Comparison of ENCODE assay signal across 19 cellular contexts in the genomic region with DNA sequence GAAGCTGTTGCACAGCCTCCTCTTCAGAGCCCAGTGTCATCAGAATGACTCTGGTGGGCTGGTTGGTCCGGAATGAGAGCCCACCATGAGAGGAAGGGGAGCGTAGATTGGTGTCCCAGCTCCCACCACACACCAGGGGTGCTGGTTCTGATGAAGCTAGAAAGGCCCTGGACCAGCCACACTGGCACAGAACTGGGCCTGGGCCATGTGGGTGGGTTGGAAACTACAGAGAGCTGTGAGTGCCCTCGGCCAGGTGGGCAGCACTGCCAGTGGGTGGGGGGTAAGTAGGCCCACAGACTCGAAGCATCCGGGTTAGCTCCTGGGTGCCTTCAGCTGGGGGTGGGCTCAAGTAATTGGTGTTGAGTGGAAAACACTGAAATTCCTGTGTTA. TPM values are rescaled to one million over a fixed set of nuclear protein-coding genes. Genes with fewer than 3 reads are reported as not detected.
DNase-seq lines count a peak whose midpoint lies in the region; ATAC-seq and TF ChIP-seq lines count a peak whose summit lies in the region.
"Had no signal": no experiment of that assay in that cellular context is flagged by ENCODE, and none has a peak within 500 bp of the region (broad histone marks: within the 10 kb centered on the region; RNA-seq: fewer than 3 reads in every experiment).

No MANE protein-coding gene starts in this region.

- H3K4me1 Mint-ChIP-seq in activated naive CD4-positive, alpha-beta T cell treated with anti-CD3 and anti-CD28 coated beads, Interleukin-2, amount 10 ng/mL, durations not matched to agents 7 days and 5 days, result peaks cover 19% of the 10 kb centered on the region
- H3K4me1 Mint-ChIP-seq in chondrocyte (ENCODE audit: low read depth), result no peaks in the 10 kb centered on the region

- H3K27me3 Mint-ChIP-seq in activated naive CD4-positive, alpha-beta T cell treated with anti-CD3 and anti-CD28 coated beads, Interleukin-2, amount 10 ng/mL, durations not matched to agents 7 days and 5 days, result peaks cover 34% of the 10 kb centered on the region
- peaks cover 23% of the 10 kb centered on the region for H3K27me3 Mint-ChIP-seq in chondrocyte (ENCODE audit: low read depth)
- H3K27me3 Mint-ChIP-seq: CD4-positive, alpha-beta T cell had no signal

- peak overlapping the region; percentile 71 for H3K27ac Mint-ChIP-seq in activated naive CD4-positive, alpha-beta T cell treated with anti-CD3 and anti-CD28 coated beads, Interleukin-2, amount 10 ng/mL, durations not matched to agents 7 days and 5 days
- no peak overlapping the region for H3K27ac Mint-ChIP-seq in chondrocyte (ENCODE audit: unreplicated experiment)
- H3K27ac Mint-ChIP-seq: B cell; CD4-positive, alpha-beta T cell had no signal

- H3K9me3 Mint-ChIP-seq in activated naive CD4-positive, alpha-beta T cell treated with anti-CD3 and anti-CD28 coated beads, Interleukin-2, amount 10 ng/mL, durations not matched to agents 7 days and 5 days, result peaks cover 15% of the 10 kb centered on the region
- peaks cover 12% of the 10 kb centered on the region for H3K9me3 Mint-ChIP-seq in chondrocyte (ENCODE audit: low read depth)

- H3K36me3 Mint-ChIP-seq in activated naive CD4-positive, alpha-beta T cell treated with anti-CD3 and anti-CD28 coated beads, Interleukin-2, amount 10 ng/mL, durations not matched to agents 7 days and 5 days, result peaks cover 10% of the 10 kb centered on the region
- no peaks in the 10 kb centered on the region for H3K36me3 Mint-ChIP-seq in chondrocyte (ENCODE audit: low read depth)

- CTCF ChIA-PET in activated naive CD4-positive, alpha-beta T cell treated with anti-CD3 and anti-CD28 coated beads, Interleukin-2, amount 10 ng/mL, durations not matched to agents 7 days and 5 days (lab: Charles Lee), result interaction anchor here (0.9 to 1.4 kb wide), 3 partner anchors 36 to 233 kb away, joined by 3 to 4 read pairs (median 3); no protein-coding TSS in a partner anchor

- DNase-seq in activated naive CD4-positive, alpha-beta T cell treated with anti-CD3 and anti-CD28 coated beads, Interleukin-2, amount 10 ng/mL, durations not matched to agents 7 days and 5 days, result no peak
- DNase-seq in activated naive CD4-positive, alpha-beta T cell treated with Interleukin-2 at 50 U/mL for 16 hours, result no peak
- DNase-seq in chondrocyte (ENCODE audit: low spot score), result peak; percentile 75
- DNase-seq in posterior vena cava (ENCODE audit: low spot score), result peak; percentile 30
- no peak for DNase-seq in AG08395 (ENCODE audit: low spot score)
- DNase-seq: ACHN; C1 segment of cervical spinal cord; Calu3; CD4-positive, alpha-beta T cell; DMS 273 treated with DMSO at 0.1 percent for 48 hours; DMS79; GM23248 had no signal

- TF ChIP-seq CTCF in chondrocyte (IDR thresholded peaks at IDR 0.05), result no peak

- no peak overlapping the region for H3K4me3 Mint-ChIP-seq in activated naive CD4-positive, alpha-beta T cell treated with anti-CD3 and anti-CD28 coated beads, Interleukin-2, amount 10 ng/mL, durations not matched to agents 7 days and 5 days
- H3K4me3 Mint-ChIP-seq in chondrocyte (ENCODE audit: unreplicated experiment), result no peak overlapping the region
- H3K4me3 Mint-ChIP-seq: B cell; CD4-positive, alpha-beta T cell had no signal

- intact Hi-C loops in posterior vena cava (cut with DNase I), result no loop called here

- ATAC-seq in GM18858 (IDR thresholded peaks at IDR 0.05; ENCODE audit: unreplicated experiment), result no peak
- no peak for ATAC-seq in HG02571 (IDR thresholded peaks at IDR 0.05; ENCODE audit: unreplicated experiment)
- ATAC-seq: GM12878 had no signal

RNA-seq across cellular contexts. Expression of gene TFF1, which starts 11.6 kb away (rescaled TPM):
- not detected in 3 replicates for total RNA-seq in chondrocyte
- total RNA-seq in posterior vena cava, result not detected
- total RNA-seq: A172; B cell; Calu3; CD4-positive, alpha-beta T cell; G401; GM12878; GM23248; H7 had no signal

RNA-seq across cellular contexts. Expression of gene TMPRSS3, which starts 17.9 kb away (rescaled TPM):
- total RNA-seq in chondrocyte (0.22 TPM in 1 of 3 replicates, not detected in the others), posterior vena cava (not detected)
- total RNA-seq: G401, GM23248, H7 had no signal

RNA-seq across cellular contexts. Expression of gene UBASH3A, which starts 25.8 kb away (rescaled TPM):
- total RNA-seq in chondrocyte (not detected in 3 replicates), posterior vena cava (under 1 TPM; 0.32 to 0.38 TPM)
- total RNA-seq: A172, Calu3, G401, GM23248, H7 had no signal

RNA-seq across cellular contexts. Expression of gene TFF2, which starts 27.2 kb away (rescaled TPM):
- total RNA-seq in chondrocyte (not detected in 3 replicates), posterior vena cava (not detected)
- total RNA-seq: A172; B cell; Calu3; CD4-positive, alpha-beta T cell; G401; GM12878; GM23248; H7 had no signal

Comparison
In these comparisons a context has a peak if more than half of its experiments do, and no peak if none do; other contexts are left out.
1. DNase-seq: peak in chondrocyte (single experiment) and posterior vena cava (single experiment); none in activated naive CD4-positive, alpha-beta T cell treated with anti-CD3 and anti-CD28 coated beads, Interleukin-2, amount 10 ng/mL, durations not matched to agents 7 days and 5 days (single experiment), activated naive CD4-positive, alpha-beta T cell treated with Interleukin-2 at 50 U/mL for 16 hours (single experiment) and AG08395 (single experiment).